Comparison of ENCODE assay signal across 8 cellular contexts in genomic region chr13:50082426-50083283, GRCh38.
DNase-seq lines count a peak whose midpoint lies in the region; ATAC-seq and TF ChIP-seq lines count a peak whose summit lies in the region.

No MANE protein-coding gene starts in this region.

- H3K27me3 Mint-ChIP-seq in osteocyte (ENCODE audit: unreplicated experiment): no peaks in the 10 kb centered on the region

- H3K4me1 ChIP-seq in upper lobe of left lung: peaks cover 20 to 39% (median 33%) of the 10 kb centered on the region in 4 donors

- CTCF ChIA-PET in RWPE1 (lab: Yijun Ruan, JAX): interaction anchor here (0.6 kb wide), 3 partner anchors 45 to 93 kb away, joined by 3 read pairs; no protein-coding TSS in a partner anchor

- H3K27ac ChIP-seq in RWPE1: peak overlapping the region; percentile 99
- peak overlapping the region; percentile 62 to 96 (median 80) for H3K27ac ChIP-seq in upper lobe of left lung

- TF ChIP-seq POLR2A in upper lobe of left lung (IDR thresholded peaks at IDR 0.05): no peak

- TF ChIP-seq EP300 in upper lobe of left lung (IDR thresholded peaks at IDR 0.05): no peak

- peak; percentile 64 to 92 for ATAC-seq in upper lobe of left lung (ENCODE audit: low FRiP score in 2 of 2)

- peak; percentile 84 for DNase-seq in ELF-1 (ENCODE audit: low read depth, low spot score)
- peak; percentile 74 for DNase-seq in H4 (ENCODE audit: low spot score)
- DNase-seq in LHCN-M2 (ENCODE audit: low read depth): peak; percentile 70
- peak; percentile 70 for DNase-seq in RWPE1 (ENCODE audit: low spot score)
- peak; percentile 65 for DNase-seq in activated T-helper 9 cell treated with anti-CD3 and anti-CD28 coated beads, Interleukin-2, amount 50 U/mL, for 16 hours (ENCODE audit: low read depth)
- peak; percentile 43 for DNase-seq in foreskin melanocyte
- DNase-seq in osteocyte (ENCODE audit: extremely low spot score, unreplicated experiment): no peak
- peak; percentile 58 to 91 for DNase-seq in upper lobe of left lung

- H3K4me3 Mint-ChIP-seq in osteocyte (ENCODE audit: unreplicated experiment): peak overlapping the region; percentile 100

- H3K36me3 ChIP-seq in upper lobe of left lung: no peaks in the 10 kb centered on the region

- H3K4me3 ChIP-seq in upper lobe of left lung: peak overlapping the region; percentile 28 to 91 (median 82)

- H3K36me3 Mint-ChIP-seq in osteocyte (ENCODE audit: unreplicated experiment): peaks cover 8% of the 10 kb centered on the region

- H3K4me1 Mint-ChIP-seq in osteocyte (ENCODE audit: unreplicated experiment): peaks cover 37% of the 10 kb centered on the region

- no peaks in the 10 kb centered on the region for H3K27me3 ChIP-seq in upper lobe of left lung

- TF ChIP-seq CTCF in RWPE1 (conservative IDR thresholded peaks at IDR 0.05; ENCODE audit: low read depth) (no peak), osteocyte (IDR thresholded peaks at IDR 0.05) (no peak), upper lobe of left lung (IDR thresholded peaks at IDR 0.05) (no peak)

- no peaks in the 10 kb centered on the region for H3K9me3 Mint-ChIP-seq in osteocyte (ENCODE audit: unreplicated experiment)

- WGBS in upper lobe of left lung, 2 donors: 1 to 2% methylated on average over 26 to 28 of the region's 28 CpGs

- no peaks in the 10 kb centered on the region for H3K9me3 ChIP-seq in upper lobe of left lung

- POLR2A ChIA-PET in RWPE1 (lab: Yijun Ruan, JAX; ENCODE audit: low non-redundant PET): interaction anchor here (0.7 to 1.0 kb wide), 4 partner anchors 41 to 1670 kb away, joined by 3 to 4 read pairs (median 3); partner anchors contain the start of gene TRIM13

- H3K27ac Mint-ChIP-seq in osteocyte (ENCODE audit: unreplicated experiment): peak overlapping the region; percentile 100
